Comparison of ENCODE assay signal across 21 cellular contexts in the genomic region with DNA sequence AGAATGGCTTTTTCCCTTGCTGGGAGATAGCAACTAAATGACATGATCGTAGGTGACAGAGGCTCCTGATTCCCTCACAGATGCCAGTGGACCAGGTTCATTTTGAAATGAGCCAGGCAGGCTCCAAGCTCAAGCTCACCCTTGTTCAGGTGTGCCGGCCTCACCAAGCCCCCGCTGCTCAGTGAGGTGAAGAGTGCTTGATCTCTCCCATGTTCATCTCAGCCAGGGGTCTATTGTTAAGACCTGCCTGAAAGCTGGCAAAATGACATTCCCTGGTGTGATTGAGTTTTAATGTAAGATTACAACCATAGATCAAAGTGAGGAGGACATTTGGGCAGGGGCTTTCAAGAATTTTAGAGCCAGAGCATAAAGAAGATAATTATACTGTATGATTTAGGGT.
DNase-seq lines count a peak whose midpoint lies in the region; ATAC-seq and TF ChIP-seq lines count a peak whose summit lies in the region.
"Had no signal": no experiment of that assay in that cellular context is flagged by ENCODE, and none has a peak within 500 bp of the region (broad histone marks: within the 10 kb centered on the region; RNA-seq: fewer than 3 reads in every experiment).

No MANE protein-coding gene starts in this region.

- H3K4me1 ChIP-seq in endodermal cell (ENCODE audit: control insufficient read depth, insufficient read depth, low read length), result peaks cover 6% of the 10 kb centered on the region
- no peaks in the 10 kb centered on the region for H3K4me1 ChIP-seq in upper lobe of right lung

- intact Hi-C loops in upper lobe of right lung (cut with DNase I), result no loop called here

- H3K9me3 ChIP-seq in endodermal cell (ENCODE audit: control insufficient read depth, low read length) (no peaks in the 10 kb centered on the region), upper lobe of right lung (no peaks in the 10 kb centered on the region)

- no peak for ATAC-seq in upper lobe of right lung
- ATAC-seq: Panc1, SK-N-SH treated with all-trans-retinoic acid at 6 μM for 48 hours had no signal

- peak; percentile 39; the same call in 1 of the 2 replicates for TF ChIP-seq EP300 in Ishikawa (IDR thresholded peaks at IDR 0.05; ENCODE audit: borderline replicate concordance)

- no peak overlapping the region for H3K27ac ChIP-seq in endodermal cell (ENCODE audit: low read depth, low read length)
- H3K27ac ChIP-seq in upper lobe of right lung, result no peak overlapping the region
- H3K27ac ChIP-seq: C4-2B, HL-60, KMS-11 had no signal

- H3K36me3 Mint-ChIP-seq in endodermal cell (ENCODE audit: low read depth), result no peaks in the 10 kb centered on the region
- H3K36me3 Mint-ChIP-seq: CD8-positive, alpha-beta memory T cell had no signal

- H3K4me3 ChIP-seq in endodermal cell (ENCODE audit: low read length) (no peak overlapping the region), upper lobe of right lung (no peak overlapping the region)

- no peak for TF ChIP-seq RAD21 in Ishikawa (IDR thresholded peaks at IDR 0.05; ENCODE audit: low read depth)

- WGBS in endodermal cell (ENCODE audit: insufficient coverage in 1 of 2, insufficient read length in 1 of 2), 2 experiments, result 75 to 100% methylated on average over 1 to 3 of the region's 3 CpGs

- H3K9ac ChIP-seq in endodermal cell (ENCODE audit: extremely low read depth, low read length, poor library complexity, severe bottlenecking), result no peak overlapping the region
- H3K9ac ChIP-seq: KMS-11 had no signal

- no peak for TF ChIP-seq CTCF in endodermal cell (conservative IDR thresholded peaks at IDR 0.05)
- no peak for TF ChIP-seq CTCF in upper lobe of right lung (IDR thresholded peaks at IDR 0.05)

- H3K27me3 Mint-ChIP-seq in endodermal cell (ENCODE audit: insufficient read depth), result peaks cover 43% of the 10 kb centered on the region

- H3K27ac Mint-ChIP-seq in endodermal cell, result no peak overlapping the region
- H3K27ac Mint-ChIP-seq: CD8-positive, alpha-beta memory T cell had no signal

- peaks cover 83% of the 10 kb centered on the region for H3K27me3 ChIP-seq in endodermal cell (ENCODE audit: control insufficient read depth, insufficient read depth, low read length, poor library complexity, severe bottlenecking)
- no peaks in the 10 kb centered on the region for H3K27me3 ChIP-seq in upper lobe of right lung

- H3K4me3 Mint-ChIP-seq in endodermal cell, result no peak overlapping the region

- H3K4me1 Mint-ChIP-seq in endodermal cell, result peaks cover 26% of the 10 kb centered on the region

- no peaks in the 10 kb centered on the region for H3K36me3 ChIP-seq in endodermal cell (ENCODE audit: control insufficient read depth, insufficient read depth, low read length)
- no peaks in the 10 kb centered on the region for H3K36me3 ChIP-seq in upper lobe of right lung

- DNase-seq in NCI-H2081 (lab: John Stamatoyannopoulos, UW), result peak; percentile 25 to 70
- DNase-seq in NCI-H2081 treated with DMSO at 0.1 percent for 48 hours (lab: John Stamatoyannopoulos, UW), result no peak
- peak; percentile 67 for DNase-seq in NCI-H345 (lab: John Stamatoyannopoulos, UW)
- DNase-seq in endodermal cell, result peak; percentile 51
- DNase-seq in upper lobe of right lung, result no peak
- DNase-seq in HCEC 1CT, result no peak
- no peak for DNase-seq in inferior parietal cortex (ENCODE audit: extremely low spot score)
- DNase-seq: Calu3; CD8-positive, alpha-beta memory T cell; DMS153; GOT3; NCI-H2029 treated with DMSO at 0.1 percent for 48 hours; NCI-H446 treated with DMSO at 0.1 percent for 48 hours; NCI-H526 treated with DMSO at 0.1 percent for 48 hours; SIG-M5 had no signal

- no peaks in the 10 kb centered on the region for H3K9me3 Mint-ChIP-seq in endodermal cell

TF ChIP-seq in Ishikawa, 13 proteins besides CTCF, POLR2A, EP300 and RAD21:
- TF ChIP-seq ZBTB7A (IDR thresholded peaks at IDR 0.05; ENCODE audit: low read depth), result no peak
- peak; percentile 61 for TF ChIP-seq TEAD4 (IDR thresholded peaks at IDR 0.05)
- TF ChIP-seq NFIC (IDR thresholded peaks at IDR 0.05), result peak; percentile 47
- TF ChIP-seq TCF12 (IDR thresholded peaks at IDR 0.05; ENCODE audit: low read depth), result peak; percentile 66
- TF ChIP-seq CREB1 (IDR thresholded peaks at IDR 0.05; ENCODE audit: low read depth), result no peak
TF ChIP-seq in Ishikawa: peak in this region for 3.

Comparison
In these comparisons a context has a peak if more than half of its experiments do, and no peak if none do; other contexts are left out.
1. DNase-seq: peak in NCI-H2081 (2 of 2), NCI-H345 (single experiment) and endodermal cell (single experiment); none in NCI-H2081 treated with DMSO at 0.1 percent for 48 hours (single experiment), upper lobe of right lung (single experiment), HCEC 1CT (single experiment) and inferior parietal cortex (single experiment).